Comparison of ENCODE assay signal across 9 cellular contexts in genomic region chr7:2523941-2524807, GRCh38. TPM values are rescaled to one million over a fixed set of nuclear protein-coding genes. Genes with fewer than 3 reads are reported as not detected.
DNase-seq lines count a peak whose midpoint lies in the region; ATAC-seq, FAIRE-seq and TF ChIP-seq lines count a peak whose summit lies in the region.
"Had no signal": no experiment of that assay in that cellular context is flagged by ENCODE, and none has a peak within 500 bp of the region (broad histone marks: within the 10 kb centered on the region; RNA-seq: fewer than 3 reads in every experiment).

No MANE protein-coding gene starts in this region.

- H3K9me3 ChIP-seq in A549, result no peaks in the 10 kb centered on the region
- no peaks in the 10 kb centered on the region for H3K9me3 ChIP-seq in HUES64 (ENCODE audit: insufficient read depth, low read depth, low read length)
- no peaks in the 10 kb centered on the region for H3K9me3 ChIP-seq in SJSA1 (replicated peaks)
- no peaks in the 10 kb centered on the region for H3K9me3 ChIP-seq in mucosa of descending colon

- DNase-seq in A549 (ENCODE audit: low read depth in 1 of 2, low spot score in 1 of 2), result peak; percentile 44 to 66
- peak; percentile 76 to 88 for DNase-seq in SJSA1 (ENCODE audit: low read depth in 1 of 2, low spot score in 2 of 2)
- peak; percentile 95 to 97 (median 96) for DNase-seq in mucosa of descending colon
- no peak for DNase-seq in GM19238 (ENCODE audit: insufficient read length, low spot score)
- no peak for DNase-seq in SKM-1 treated with dmso at 0.1 percent for 144 hours (lab: John Stamatoyannopoulos, UW; ENCODE audit: unreplicated experiment)

- no peak for TF ChIP-seq CTCF in A549 (IDR thresholded peaks at IDR 0.05)
- TF ChIP-seq CTCF in mucosa of descending colon (IDR thresholded peaks at IDR 0.05), result no peak

- WGBS in A549 (ENCODE audit: missing lambda C conversion rate), result 6% methylated on average over 10 of the region's 51 CpGs
- 12% methylated on average over 51 of the region's 51 CpGs for WGBS in HUES64

- TF ChIP-seq EP300 in A549 (IDR thresholded peaks at IDR 0.05), result no peak

- H3K4me3 ChIP-seq in A549 (peak overlapping the region; percentile 25; the same call in 2 of the 3 replicates), HUES64 (ENCODE audit: low read length) (peak overlapping the region; percentile 40), SJSA1 (no peak overlapping the region), mucosa of descending colon (no peak overlapping the region)

- peak overlapping the region; percentile 99 for H3K4me2 ChIP-seq in A549

- TF ChIP-seq RAD21 in A549 (conservative IDR thresholded peaks at IDR 0.05 in 1 of 2, IDR thresholded peaks at IDR 0.05 in 1 of 2), result no peak

- ATAC-seq in A549 (peak in 1 of 2 experiments; percentile 24; a peak in 3 of 6 replicates), esophagus mucosa (peak; percentile 75), mucosa of descending colon (peak; percentile 66), HG02970 (IDR thresholded peaks at IDR 0.05; ENCODE audit: low FRiP score, unreplicated experiment) (no peak)

- intact Hi-C loops in mucosa of descending colon (cut with DNase I, micrococcal nuclease), result no loop called here

- peaks cover 89% of the 10 kb centered on the region for H3K4me1 ChIP-seq in A549
- H3K4me1 ChIP-seq in HUES64 (ENCODE audit: insufficient read depth, low read length), result peaks cover 38% of the 10 kb centered on the region
- peaks cover 64% of the 10 kb centered on the region for H3K4me1 ChIP-seq in SJSA1 (replicated peaks)
- H3K4me1 ChIP-seq in mucosa of descending colon (ENCODE audit: low read depth), result peaks cover 72% of the 10 kb centered on the region

- CTCF ChIA-PET in A549 (lab: Yijun Ruan, JAX), result interaction anchor here (0.6 to 2.2 kb wide), 6 partner anchors 13 to 55 kb away, joined by 3 to 9 read pairs (median 4); no protein-coding TSS in a partner anchor

- no peak; the same call in 1 of the 2 replicates for TF ChIP-seq POLR2A in A549 (IDR thresholded peaks at IDR 0.05; ENCODE audit: low read length)

- POLR2A ChIA-PET in A549 (lab: Yijun Ruan, JAX), result no interaction called here

- peak overlapping the region; percentile 81 to 95 for H3K27ac ChIP-seq in A549
- H3K27ac ChIP-seq in HUES64 (ENCODE audit: low read depth, low read length), result peak overlapping the region; percentile 85
- no peak overlapping the region for H3K27ac ChIP-seq in SJSA1

- H3K36me3 ChIP-seq in HUES64 (ENCODE audit: insufficient read depth, low read length) (peaks cover 35% of the 10 kb centered on the region), SJSA1 (no peaks in the 10 kb centered on the region), mucosa of descending colon (ENCODE audit: low read depth) (no peaks in the 10 kb centered on the region)

- peak overlapping the region; percentile 81 for H3K9ac ChIP-seq in HUES64 (ENCODE audit: low read depth, low read length)

- H3K27me3 ChIP-seq in HUES64 (ENCODE audit: insufficient read depth, low read length), result peaks cover 18% of the 10 kb centered on the region
- no peaks in the 10 kb centered on the region for H3K27me3 ChIP-seq in SJSA1 (replicated peaks)

- no peak for FAIRE-seq in A549 (lab: Jason Lieb, UNC)

TF ChIP-seq in A549, 52 proteins besides CTCF, POLR2A, EP300 and RAD21 (continues in another document):
- TF ChIP-seq ZSCAN20 (CRISPR knock-in tag; IDR thresholded peaks at IDR 0.05) (no peak), MAZ (IDR thresholded peaks at IDR 0.05; ENCODE audit: borderline replicate concordance, low read depth, low read length) (no peak), ZFP36 (IDR thresholded peaks at IDR 0.05; ENCODE audit: borderline replicate concordance, partially characterized antibody) (no peak), FOSB (CRISPR knock-in tag; IDR thresholded peaks at IDR 0.05) (no peak), USF2 (IDR thresholded peaks at IDR 0.05) (no peak), JUNB (IDR thresholded peaks at IDR 0.05) (no peak), RCOR1 (IDR thresholded peaks at IDR 0.05; ENCODE audit: low read depth, low read length) (no peak), MAX (IDR thresholded peaks at IDR 0.05) (peak; percentile 9; the same call in 1 of the 2 replicates), REST (IDR thresholded peaks at IDR 0.05) (no peak), FOSL2 (IDR thresholded peaks at IDR 0.05) (no peak), FOSL2 (CRISPR knock-in tag; IDR thresholded peaks at IDR 0.05) (peak; percentile 69), HDAC2 (IDR thresholded peaks at IDR 0.05) (no peak), MYC (IDR thresholded peaks at IDR 0.05; ENCODE audit: borderline replicate concordance, low read length) (0 out of 2 replicates have a peak, but pooled peaks have one; percentile 37), HOXB13 (CRISPR knock-in tag; IDR thresholded peaks at IDR 0.05; ENCODE audit: low read depth) (no peak), RFX5 (IDR thresholded peaks at IDR 0.05) (no peak)

RNA-seq across cellular contexts. Expression of gene LFNG, which starts 4.6 kb away (rescaled TPM):
- polyA plus RNA-seq in A549 (2011; rRNA removed) (2.3 and 2.9 TPM in 2 replicates), A549 (2017; fragmentation: RNase III; extraction: RNeasy Plus Mini Kit Qiagen cat#74134 plus additional on column Dnase treatment) (5.8 to 7.3 TPM (median 6.3 TPM) in 3 replicates)
- 4.7 and 6.4 TPM in 2 replicates for polyA plus RNA-seq in A549 (2012; cell fraction: cytosol; rRNA removed)
- polyA plus RNA-seq in A549 (2012; cell fraction: nucleus; rRNA removed), result 10.0 and 15.6 TPM in 2 replicates
- 2.7 and 3.0 TPM in 2 replicates for polyA minus RNA-seq in A549 (2011; rRNA and poly(A)+ RNA removed)
- 23.3 TPM for polyA plus RNA-seq in HUES64 (2013, experiment 1 of 2)
- 25.9 TPM for polyA plus RNA-seq in HUES64 (2013, experiment 2 of 2)
- 0.97 and 2.4 TPM in 2 replicates for total RNA-seq in SJSA1 (2014; rRNA removed; shearing (Covaris generic))
- total RNA-seq in esophagus mucosa (5.7 TPM), mucosa of descending colon (10 to 100 TPM; 31.7 to 95.0 (median 71.7) TPM)

RNA-seq across cellular contexts. Expression of gene BRAT1, which starts 31.1 kb away (rescaled TPM):
- 11.9 and 13.3 TPM in 2 replicates for polyA plus RNA-seq in A549 (2011; rRNA removed)
- 35.3 and 50.2 TPM in 2 replicates for polyA plus RNA-seq in A549 (2012; cell fraction: cytosol; rRNA removed)
- polyA plus RNA-seq in A549 (2012; cell fraction: nucleus; rRNA removed), result 140 and 205 TPM in 2 replicates
- 22.6 to 25.6 TPM (median 24.4 TPM) in 3 replicates for polyA plus RNA-seq in A549 (2017; fragmentation: RNase III; extraction: RNeasy Plus Mini Kit Qiagen cat#74134 plus additional on column Dnase treatment)
- 12.4 and 13.3 TPM in 2 replicates for polyA minus RNA-seq in A549 (2011; rRNA and poly(A)+ RNA removed)
- 33.9 TPM for polyA plus RNA-seq in HUES64 (2013, experiment 1 of 2)
- polyA plus RNA-seq in HUES64 (2013, experiment 2 of 2), result 33.3 TPM
- 33.3 and 49.2 TPM in 2 replicates for total RNA-seq in SJSA1 (2014; rRNA removed; shearing (Covaris generic))
- total RNA-seq in esophagus mucosa, result 11.9 TPM
- total RNA-seq in mucosa of descending colon, result 10 to 100 TPM; 20.7 to 27.9 (median 22.1) TPM

RNA-seq across cellular contexts. Expression of gene IQCE, which starts 34.6 kb away (rescaled TPM):
- polyA plus RNA-seq in A549 (2011; rRNA removed), result 10.1 and 10.6 TPM in 2 replicates
- polyA plus RNA-seq in A549 (2012; cell fraction: cytosol; rRNA removed), result 8.9 and 9.3 TPM in 2 replicates
- polyA plus RNA-seq in A549 (2012; cell fraction: nucleus; rRNA removed), result 16.7 and 18.2 TPM in 2 replicates
- 11.3 to 13.0 TPM (median 12.8 TPM) in 3 replicates for polyA plus RNA-seq in A549 (2017; fragmentation: RNase III; extraction: RNeasy Plus Mini Kit Qiagen cat#74134 plus additional on column Dnase treatment)
- 10.6 and 13.3 TPM in 2 replicates for polyA minus RNA-seq in A549 (2011; rRNA and poly(A)+ RNA removed)
- polyA plus RNA-seq in HUES64 (2013, experiment 1 of 2), result 3.9 TPM
- polyA plus RNA-seq in HUES64 (2013, experiment 2 of 2), result 4.8 TPM
- total RNA-seq in SJSA1 (2014; rRNA removed; shearing (Covaris generic)), result 10.9 and 16.1 TPM in 2 replicates
- 7.5 TPM for total RNA-seq in esophagus mucosa
- 10 to 100 TPM; 27.9 to 41.2 (median 35.9) TPM for total RNA-seq in mucosa of descending colon

RNA-seq across cellular contexts. Expression of gene GRIFIN, which starts 48.0 kb away (rescaled TPM):
- polyA plus RNA-seq in A549 (2011; rRNA removed) (not detected in 2 replicates), A549 (2017; fragmentation: RNase III; extraction: RNeasy Plus Mini Kit Qiagen cat#74134 plus additional on column Dnase treatment) (not detected in 3 replicates)
- not detected in 2 replicates for polyA plus RNA-seq in A549 (2012; cell fraction: cytosol; rRNA removed)
- not detected in 2 replicates for polyA plus RNA-seq in A549 (2012; cell fraction: nucleus; rRNA removed)
- not detected in 2 replicates for polyA minus RNA-seq in A549 (2011; rRNA and poly(A)+ RNA removed)
- polyA plus RNA-seq in HUES64 (2013, experiment 1 of 2), result not detected
- polyA plus RNA-seq in HUES64 (2013, experiment 2 of 2), result not detected
- not detected in 2 replicates for total RNA-seq in SJSA1 (2014; rRNA removed; shearing (Covaris generic))
- total RNA-seq in esophagus mucosa (not detected), mucosa of descending colon (not detected)
- total RNA-seq: subcutaneous adipose tissue had no signal

Comparison
In these comparisons a context has a peak if more than half of its experiments do, and no peak if none do; other contexts are left out.
1. DNase-seq: peak in A549 (2 of 2), SJSA1 (2 of 2) and mucosa of descending colon (3 of 3); none in GM19238 (single experiment) and SKM-1 treated with dmso at 0.1 percent for 144 hours (single experiment).
2. H3K4me3 ChIP-seq: peak in A549 (single experiment) and HUES64 (single experiment); none in SJSA1 (single experiment) and mucosa of descending colon (single experiment).